Comparison of ENCODE assay signal across 19 cellular contexts in the genomic region with DNA sequence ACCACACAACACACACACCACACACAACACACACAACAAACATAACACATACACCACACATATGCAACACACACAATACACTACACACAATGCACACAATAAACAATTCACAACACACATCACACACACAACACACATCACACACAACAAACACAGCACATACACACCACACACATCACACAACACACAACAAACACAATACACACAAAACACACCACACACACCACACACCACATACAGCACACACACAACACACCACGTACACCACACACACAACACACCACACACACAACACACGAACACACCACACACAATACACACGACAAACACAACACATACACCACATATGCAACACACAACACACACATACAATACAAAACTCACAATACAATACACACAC. TPM values are rescaled to one million over a fixed set of nuclear protein-coding genes. Genes with fewer than 3 reads are reported as not detected.
A peak's percentile ranks its signal among the peaks of the same experiment; 100 is the strongest.
DNase-seq lines count a peak whose midpoint lies in the region; ATAC-seq and TF ChIP-seq lines count a peak whose summit lies in the region.
"Had no signal": no experiment of that assay in that cellular context is flagged by ENCODE, and none has a peak within 500 bp of the region (broad histone marks: within the 10 kb centered on the region; RNA-seq: fewer than 3 reads in every experiment).

No MANE protein-coding gene starts in this region.

- H3K18ac ChIP-seq in mesendoderm (ENCODE audit: low read length), result no peak overlapping the region

- no peak overlapping the region for H3K4me2 ChIP-seq in mesendoderm (ENCODE audit: low read length)

- no peaks in the 10 kb centered on the region for H3K79me1 ChIP-seq in mesendoderm (ENCODE audit: low read length)

- H3K79me2 ChIP-seq in mesendoderm (ENCODE audit: control insufficient read depth, insufficient read depth, low read length), result no peaks in the 10 kb centered on the region

- CTCF ChIA-PET in activated naive CD4-positive, alpha-beta T cell treated with anti-CD3 and anti-CD28 coated beads for 36 hours (lab: Charles Lee), result no interaction called here

- H3K36me3 Mint-ChIP-seq in activated naive CD4-positive, alpha-beta T cell treated with anti-CD3 and anti-CD28 coated beads, Interleukin-2, amount 50 U/mL, for 24 hours, result no peaks in the 10 kb centered on the region
- no peaks in the 10 kb centered on the region for H3K36me3 Mint-ChIP-seq in activated naive CD4-positive, alpha-beta T cell treated with anti-CD3 and anti-CD28 coated beads for 36 hours (ENCODE audit: low read depth)
- no peaks in the 10 kb centered on the region for H3K36me3 Mint-ChIP-seq in brain

- peak overlapping the region; percentile 53 for H3K27ac Mint-ChIP-seq in activated naive CD4-positive, alpha-beta T cell treated with anti-CD3 and anti-CD28 coated beads, Interleukin-2, amount 50 U/mL, for 24 hours
- no peak overlapping the region for H3K27ac Mint-ChIP-seq in activated naive CD4-positive, alpha-beta T cell treated with anti-CD3 and anti-CD28 coated beads for 36 hours
- peak overlapping the region in 3 of 5 experiments; percentile 0 to 80 (median 10) for H3K27ac Mint-ChIP-seq in brain

- no peak overlapping the region for H3K4me3 Mint-ChIP-seq in activated naive CD4-positive, alpha-beta T cell treated with anti-CD3 and anti-CD28 coated beads, Interleukin-2, amount 50 U/mL, for 24 hours
- H3K4me3 Mint-ChIP-seq in activated naive CD4-positive, alpha-beta T cell treated with anti-CD3 and anti-CD28 coated beads for 36 hours, result no peak overlapping the region
- H3K4me3 Mint-ChIP-seq in brain, result peak overlapping the region in 3 of 5 experiments; percentile 2 to 53 (median 15)

- H4K8ac ChIP-seq in mesendoderm (ENCODE audit: low read depth, low read length), result no peak overlapping the region

- H3K23ac ChIP-seq in mesendoderm (ENCODE audit: low read length), result no peak overlapping the region

- H3K27ac ChIP-seq in mesendoderm (ENCODE audit: low read depth, low read length), result no peak overlapping the region
- H3K27ac ChIP-seq: GM23248 had no signal

- no peak overlapping the region for H2AK5ac ChIP-seq in mesendoderm (ENCODE audit: low read length)

- H3K56ac ChIP-seq in mesendoderm (ENCODE audit: low read length), result no peak overlapping the region

- intact Hi-C loops in activated naive CD4-positive, alpha-beta T cell treated with anti-CD3 and anti-CD28 coated beads for 36 hours (cut with micrococcal nuclease), result no loop called here

- no peak overlapping the region for H3K9ac ChIP-seq in mesendoderm (ENCODE audit: low read length)
- H3K9ac ChIP-seq: GM23248 had no signal

- H3K9me3 Mint-ChIP-seq in activated naive CD4-positive, alpha-beta T cell treated with anti-CD3 and anti-CD28 coated beads, Interleukin-2, amount 50 U/mL, for 24 hours, result no peaks in the 10 kb centered on the region
- H3K9me3 Mint-ChIP-seq in activated naive CD4-positive, alpha-beta T cell treated with anti-CD3 and anti-CD28 coated beads for 36 hours, result peaks cover 6% of the 10 kb centered on the region
- H3K9me3 Mint-ChIP-seq in brain, result peaks cover 13 to 21% (median 17%) of the 10 kb centered on the region in 5 experiments

- no peak overlapping the region for H4K5ac ChIP-seq in mesendoderm (ENCODE audit: low read length)

- H2BK15ac ChIP-seq in mesendoderm (replicated peaks; ENCODE audit: low read depth), result no peak overlapping the region

- H3K36me3 ChIP-seq in mesendoderm (ENCODE audit: control insufficient read depth, insufficient read depth, low read length), result no peaks in the 10 kb centered on the region

- H2BK5ac ChIP-seq in mesendoderm (ENCODE audit: low read length), result no peak overlapping the region

- peaks cover 6% of the 10 kb centered on the region for H3K27me3 Mint-ChIP-seq in activated naive CD4-positive, alpha-beta T cell treated with anti-CD3 and anti-CD28 coated beads, Interleukin-2, amount 50 U/mL, for 24 hours
- peaks cover 2% of the 10 kb centered on the region for H3K27me3 Mint-ChIP-seq in activated naive CD4-positive, alpha-beta T cell treated with anti-CD3 and anti-CD28 coated beads for 36 hours (ENCODE audit: low read depth)
- peaks cover 13% of the 10 kb centered on the region for H3K27me3 Mint-ChIP-seq in brain

- H2BK120ac ChIP-seq in mesendoderm (ENCODE audit: low read depth, low read length), result no peak overlapping the region

- no peak for DNase-seq in activated naive CD4-positive, alpha-beta T cell treated with anti-CD3 and anti-CD28 coated beads for 36 hours
- DNase-seq in mesendoderm, result peak; percentile 23
- no peak for DNase-seq in globus pallidus (ENCODE audit: low spot score)
- DNase-seq in NOMO-1 treated with DMSO at 0.1 percent for 48 hours (lab: John Stamatoyannopoulos, UW; ENCODE audit: unreplicated experiment), result no peak
- DNase-seq in NCI-H1105 treated with DMSO at 0.1 percent for 48 hours (lab: John Stamatoyannopoulos, UW), result no peak
- DNase-seq: C1 segment of cervical spinal cord, DND-41, GDM1, GM23248, KG1, NCI-H1436, NCI-H2029, NCI-H2171, NCI-H446, OCI-M1 had no signal

- H3K4me3 ChIP-seq in mesendoderm (ENCODE audit: low read length), result no peak overlapping the region
- H3K4me3 ChIP-seq: GM12878, GM23248 had no signal

- no peaks in the 10 kb centered on the region for H3K4me1 ChIP-seq in mesendoderm (ENCODE audit: control insufficient read depth, low read depth, low read length)

- H3K27me3 ChIP-seq in mesendoderm (ENCODE audit: insufficient read depth, low read length, poor library complexity), result no peaks in the 10 kb centered on the region

- ATAC-seq in HG03439 (IDR thresholded peaks at IDR 0.05; ENCODE audit: unreplicated experiment), result no peak
- ATAC-seq: GM12878 had no signal

- no peaks in the 10 kb centered on the region for H3K4me1 Mint-ChIP-seq in activated naive CD4-positive, alpha-beta T cell treated with anti-CD3 and anti-CD28 coated beads, Interleukin-2, amount 50 U/mL, for 24 hours
- H3K4me1 Mint-ChIP-seq in activated naive CD4-positive, alpha-beta T cell treated with anti-CD3 and anti-CD28 coated beads for 36 hours (ENCODE audit: low read depth), result no peaks in the 10 kb centered on the region
- peaks cover 20% of the 10 kb centered on the region for H3K4me1 Mint-ChIP-seq in brain

- no peak for TF ChIP-seq CTCF in brain (conservative IDR thresholded peaks at IDR 0.05)

- WGBS in mesendoderm (ENCODE audit: extremely low coverage, insufficient coverage, low lambda C conversion rate), result no CpG with 5 or more reads among the region's 3 CpGs

- H3K4ac ChIP-seq in mesendoderm (ENCODE audit: low read depth, low read length), result no peak overlapping the region

RNA-seq across cellular contexts. Expression of gene C1orf174, which starts 30.2 kb away (rescaled TPM):
- total RNA-seq in activated naive CD4-positive, alpha-beta T cell treated with anti-CD3 and anti-CD28 coated beads for 36 hours, result 10 to 100 TPM; 29.5 to 30.6 TPM
- polyA plus RNA-seq in brain (ENCODE audit: insufficient read depth, low read depth, low replicate concordance), result 13.9 TPM
- 29.2 TPM for polyA plus RNA-seq in mesendoderm (2013, experiment 1 of 2)
- polyA plus RNA-seq in mesendoderm (2013, experiment 2 of 2), result 29.8 TPM

Comparison
In these comparisons a context has a peak if more than half of its experiments do, and no peak if none do; other contexts are left out.
1. H3K4me3 Mint-ChIP-seq: peak in brain (3 of 5); none in activated naive CD4-positive, alpha-beta T cell treated with anti-CD3 and anti-CD28 coated beads, Interleukin-2, amount 50 U/mL, for 24 hours (single experiment) and activated naive CD4-positive, alpha-beta T cell treated with anti-CD3 and anti-CD28 coated beads for 36 hours (single experiment).